In genomic region chr19:18191640-18192062, GRCh38 we compare ENCODE assay signal across 8 cellular contexts. TPM values are rescaled to one million over a fixed set of nuclear protein-coding genes. Genes with fewer than 3 reads are reported as not detected.
DNase-seq lines count a peak whose midpoint lies in the region; ATAC-seq and TF ChIP-seq lines count a peak whose summit lies in the region.

No MANE protein-coding gene starts in this region.

- 64 to 73% (median 69%) methylated on average over 5 of the region's 5 CpGs for WGBS in adrenal gland, 4 donors
- 70% methylated on average over 5 of the region's 5 CpGs for WGBS in liver
- WGBS in thymus, result 87% methylated on average over 5 of the region's 5 CpGs

- H3K4me3 ChIP-seq in adrenal gland (peak overlapping the region in 2 of 4 donors; percentile 15 to 44), liver (ENCODE audit: low read depth in 1 of 3, low read length in 3 of 3) (peak overlapping the region in 1 of 3 donors; percentile 48), thymus (ENCODE audit: low read length) (no peak overlapping the region)

- intact Hi-C loops in adrenal gland (cut with DNase I), result no loop called here

- no peak for DNase-seq in activated T-cell treated with anti-CD3 and anti-CD28 coated beads, Interleukin-2, amount 50 U/mL, for 24 hours
- DNase-seq in activated T-cell treated with anti-CD3 and anti-CD28 coated beads for 4 hours (no peak), adrenal gland (no peak), NCI-H774 (lab: John Stamatoyannopoulos, UW) (no peak)

- peak overlapping the region; percentile 93 for H3K27ac Mint-ChIP-seq in activated T-cell treated with anti-CD3 and anti-CD28 coated beads, Interleukin-2, amount 50 U/mL, for 24 hours

- H3K27me3 Mint-ChIP-seq in activated T-cell treated with anti-CD3 and anti-CD28 coated beads, Interleukin-2, amount 50 U/mL, for 24 hours, result no peaks in the 10 kb centered on the region

- H3K27me3 ChIP-seq in adrenal gland (no peaks in the 10 kb centered on the region), liver (ENCODE audit: control insufficient read depth in 4 of 4, insufficient read depth in 4 of 4, low read length in 3 of 4) (no peaks in the 10 kb centered on the region), thymus (ENCODE audit: control insufficient read depth, insufficient read depth) (no peaks in the 10 kb centered on the region)

- H3K9me3 Mint-ChIP-seq in activated T-cell treated with anti-CD3 and anti-CD28 coated beads, Interleukin-2, amount 50 U/mL, for 24 hours, result no peaks in the 10 kb centered on the region

- ATAC-seq in GM21447 (IDR thresholded peaks at IDR 0.05; ENCODE audit: unreplicated experiment) (no peak), HG03571 (IDR thresholded peaks at IDR 0.05; ENCODE audit: unreplicated experiment) (no peak)

- TF ChIP-seq POLR2A in adrenal gland (IDR thresholded peaks at IDR 0.05), result no peak

- H3K4me1 ChIP-seq in adrenal gland (replicated peaks in 1 of 2) (peaks cover 15 to 20% of the 10 kb centered on the region in 2 donors), liver (ENCODE audit: control insufficient read depth in 4 of 4, insufficient read depth in 4 of 4, low read length in 3 of 4) (peaks cover 7 to 19% (median 14%) of the 10 kb centered on the region in 4 donors), thymus (ENCODE audit: control insufficient read depth, insufficient read depth, low read length) (peaks cover 12% of the 10 kb centered on the region)

- H3K27ac ChIP-seq in adrenal gland, result peak overlapping the region in 4 of 5 donors; percentile 91 to 99 (median 96)
- H3K27ac ChIP-seq in liver (ENCODE audit: low read depth in 1 of 2, low read length in 2 of 2), result peak overlapping the region; percentile 93 to 96
- peak overlapping the region; percentile 62 for H3K27ac ChIP-seq in thymus (ENCODE audit: low read depth)

- peaks cover 27% of the 10 kb centered on the region for H3K36me3 Mint-ChIP-seq in activated T-cell treated with anti-CD3 and anti-CD28 coated beads, Interleukin-2, amount 50 U/mL, for 24 hours (ENCODE audit: low read depth)

- H3K36me3 ChIP-seq in adrenal gland (replicated peaks in 1 of 2), result peaks cover 0 to 8% of the 10 kb centered on the region in 2 donors
- H3K36me3 ChIP-seq in liver (ENCODE audit: control insufficient read depth in 4 of 4, insufficient read depth in 3 of 4, low read depth in 1 of 4, low read length in 3 of 4), result peaks cover 0 to 5% (median 0%) of the 10 kb centered on the region in 4 donors
- peaks cover 8% of the 10 kb centered on the region for H3K36me3 ChIP-seq in thymus (ENCODE audit: control insufficient read depth, insufficient read depth)

- H3K9me3 ChIP-seq in adrenal gland (replicated peaks in 1 of 3), result no peaks in the 10 kb centered on the region
- H3K9me3 ChIP-seq in liver (ENCODE audit: control insufficient read depth in 4 of 4, low read length in 3 of 4), result no peaks in the 10 kb centered on the region
- H3K9me3 ChIP-seq in thymus (ENCODE audit: control insufficient read depth), result no peaks in the 10 kb centered on the region

- no peak for TF ChIP-seq RAD21 in liver (IDR thresholded peaks at IDR 0.05)

- peaks cover 25% of the 10 kb centered on the region for H3K4me1 Mint-ChIP-seq in activated T-cell treated with anti-CD3 and anti-CD28 coated beads, Interleukin-2, amount 50 U/mL, for 24 hours (ENCODE audit: low read depth)

- peak overlapping the region; percentile 88 for H3K4me3 Mint-ChIP-seq in activated T-cell treated with anti-CD3 and anti-CD28 coated beads, Interleukin-2, amount 50 U/mL, for 24 hours

- peak in 1 of 6 experiments; percentile 47 for TF ChIP-seq CTCF in adrenal gland (IDR thresholded peaks at IDR 0.05)
- TF ChIP-seq CTCF in liver (IDR thresholded peaks at IDR 0.05; ENCODE audit: low read depth, low read length, missing input control), result no peak

- peak overlapping the region; percentile 87 to 89 for H3K9ac ChIP-seq in liver (ENCODE audit: low read depth in 1 of 2, low read length in 2 of 2)

TF ChIP-seq in liver, 16 proteins besides CTCF, POLR2A, EP300 and RAD21:
- no peak for TF ChIP-seq HNF4G (IDR thresholded peaks at IDR 0.05)
- TF ChIP-seq MAX (IDR thresholded peaks at IDR 0.05), result no peak
- no peak for TF ChIP-seq FOXA2 (IDR thresholded peaks at IDR 0.05)
- no peak for TF ChIP-seq ATF3 (IDR thresholded peaks at IDR 0.05)
- no peak for TF ChIP-seq EGR1 (IDR thresholded peaks at IDR 0.05; ENCODE audit: low read depth in 2 of 2)
- TF ChIP-seq TAF1 (conservative IDR thresholded peaks at IDR 0.05), result no peak
- TF ChIP-seq RXRA (IDR thresholded peaks at IDR 0.05), result no peak
- no peak for TF ChIP-seq HNF4A (conservative IDR thresholded peaks at IDR 0.05)
- no peak for TF ChIP-seq SP1 (IDR thresholded peaks at IDR 0.05)
- TF ChIP-seq FOXA1 (IDR thresholded peaks at IDR 0.05), result no peak
- no peak for TF ChIP-seq GABPA (IDR thresholded peaks at IDR 0.05 in 1 of 2, conservative IDR thresholded peaks at IDR 0.05 in 1 of 2)
- TF ChIP-seq ZBTB33 (IDR thresholded peaks at IDR 0.05), result no peak
- TF ChIP-seq REST (IDR thresholded peaks at IDR 0.05), result no peak
- no peak for TF ChIP-seq JUND (IDR thresholded peaks at IDR 0.05)
- no peak for TF ChIP-seq NR2F2 (IDR thresholded peaks at IDR 0.05)
- TF ChIP-seq YY1 (IDR thresholded peaks at IDR 0.05), result no peak

RNA-seq across cellular contexts. Expression of gene MPV17L2, which starts 1.4 kb away (rescaled TPM):
- total RNA-seq in adrenal gland (10 to 100 TPM; 10.3 to 47.4 (median 24.0) TPM), liver (10 to 100 TPM in 1 of 2 donors, 1 to 10 TPM in 1; 3.6 to 12.1 TPM)
- polyA plus RNA-seq in adrenal gland (10 to 100 TPM; 21.1 to 41.4 (median 40.8) TPM), liver (10 to 100 TPM; 16.1 to 28.0 TPM), thymus (13.4 TPM)

RNA-seq across cellular contexts. Expression of gene RAB3A, which starts 12.2 kb away (rescaled TPM):
- total RNA-seq in adrenal gland, result 10 to 100 TPM in 3 of 8 donors, 1 to 10 TPM in 5; 2.3 to 32.3 (median 6.9) TPM
- 10 to 100 TPM in 1 of 3 donors, 1 to 10 TPM in 2; 4.0 to 16.6 (median 5.8) TPM for polyA plus RNA-seq in adrenal gland
- total RNA-seq in liver, result under 1 TPM; 0.33 to 0.84 TPM
- 1 to 10 TPM in 1 of 2 donors, under 1 TPM in 1; 0.74 to 1.7 TPM for polyA plus RNA-seq in liver
- polyA plus RNA-seq in thymus, result 1.0 TPM

RNA-seq across cellular contexts. Expression of gene IFI30, which starts 18.0 kb away (rescaled TPM):
- total RNA-seq in adrenal gland (100 to 1,000 TPM; 103 to 372 (median 185) TPM), liver (100 to 1,000 TPM in 1 of 2 donors, 10 to 100 TPM in 1; 60.2 to 129 TPM)
- polyA plus RNA-seq in adrenal gland (100 to 1,000 TPM in 2 of 3 donors, 10 to 100 TPM in 1; 99.2 to 268 (median 158) TPM), liver (100 to 1,000 TPM in 1 of 2 donors, 10 to 100 TPM in 1; 89.0 to 130 TPM), thymus (237 TPM)

RNA-seq across cellular contexts. Expression of gene PDE4C, which starts 34.6 kb away (rescaled TPM):
- 1 to 10 TPM in 2 of 8 donors, under 1 TPM in 6; 0.11 to 1.7 (median 0.42) TPM for total RNA-seq in adrenal gland
- polyA plus RNA-seq in adrenal gland, result 1 to 10 TPM in 1 of 3 donors, under 1 TPM in 1, not detected in 1; 0.77 to 2.4 TPM
- total RNA-seq in liver, result under 1 TPM; 0.51 to 0.75 TPM
- polyA plus RNA-seq in liver, result under 1 TPM in 1 of 2 donors, not detected in 1; 0.23 TPM
- 0.34 TPM for polyA plus RNA-seq in thymus

RNA-seq across cellular contexts. Expression of gene PIK3R2, which starts 38.7 kb away (rescaled TPM):
- total RNA-seq in adrenal gland (100 to 1,000 TPM in 3 of 8 donors, 10 to 100 TPM in 5; 32.9 to 124 (median 80.4) TPM), liver (10 to 100 TPM in 1 of 2 donors, 1 to 10 TPM in 1; 9.1 to 37.8 TPM)
- polyA plus RNA-seq in adrenal gland (10 to 100 TPM in 2 of 3 donors, 1 to 10 TPM in 1; 6.7 to 21.0 (median 10.8) TPM), liver (1 to 10 TPM; 1.5 to 6.2 TPM), thymus (15.1 TPM)
